ENCODE assay signal across 1 cellular context in the genomic region with DNA sequence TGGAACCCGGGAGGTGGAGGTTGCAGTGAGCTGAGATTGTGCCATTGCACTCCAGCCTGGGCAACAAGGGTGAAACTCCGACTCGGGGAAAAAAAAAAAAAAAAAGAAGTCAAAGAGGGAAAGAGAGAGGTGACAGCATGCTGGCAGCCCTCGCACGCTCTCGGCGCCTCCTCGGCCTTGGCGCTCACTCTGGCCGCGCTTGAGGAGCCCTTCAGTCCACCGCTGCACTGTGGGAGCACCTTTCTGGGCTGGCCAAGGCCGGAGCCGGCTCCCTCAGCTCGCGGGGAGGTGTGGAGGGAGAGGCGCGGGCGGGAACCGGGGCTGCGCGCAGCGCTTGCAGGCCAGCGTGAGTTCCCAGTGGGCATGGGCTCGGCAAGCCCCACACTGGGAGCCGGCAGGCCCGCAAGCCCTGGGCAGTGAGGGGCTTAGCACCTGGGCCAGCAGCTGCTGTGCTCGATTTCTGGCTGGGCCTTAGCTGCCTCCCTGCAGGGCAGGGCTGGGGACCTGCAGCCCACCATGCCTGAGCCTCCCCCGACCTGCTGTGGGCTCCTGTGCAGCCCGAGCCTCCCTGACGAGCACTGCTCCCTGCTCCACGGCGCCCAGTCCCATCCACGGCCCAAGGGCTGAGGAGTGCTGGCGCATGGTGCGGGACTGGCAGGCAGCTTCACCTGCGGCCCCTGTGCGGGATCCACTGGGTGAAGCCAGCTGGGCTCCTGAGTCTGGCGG.
TF ChIP-seq lines count a peak whose summit lies in the region.

No MANE protein-coding gene starts in this region.

TF ChIP-seq in HepG2, 621 proteins besides CTCF, POLR2A, EP300 and RAD21 (continued from another document):
- TF ChIP-seq GMEB1 (CRISPR knock-in tag; IDR thresholded peaks at IDR 0.05; ENCODE audit: borderline replicate concordance): peak; percentile 13; the same call in 1 of the 2 replicates
- TF ChIP-seq MEIS1 (CRISPR knock-in tag; IDR thresholded peaks at IDR 0.05; ENCODE audit: borderline replicate concordance): peak; percentile 65; the same call in 1 of the 2 replicates
- peak; percentile 24; the same call in 1 of the 2 replicates for TF ChIP-seq KDM5B (CRISPR knock-in tag; IDR thresholded peaks at IDR 0.05; ENCODE audit: borderline replicate concordance)
- peak; percentile 62; the same call in 1 of the 2 replicates for TF ChIP-seq DNMT1 (CRISPR knock-in tag; IDR thresholded peaks at IDR 0.05)
- TF ChIP-seq ZFP91 (CRISPR knock-in tag; IDR thresholded peaks at IDR 0.05; ENCODE audit: borderline replicate concordance): peak; percentile 50; the same call in 1 of the 2 replicates
